Comparison of ENCODE assay signal across 16 cellular contexts in the genomic region with DNA sequence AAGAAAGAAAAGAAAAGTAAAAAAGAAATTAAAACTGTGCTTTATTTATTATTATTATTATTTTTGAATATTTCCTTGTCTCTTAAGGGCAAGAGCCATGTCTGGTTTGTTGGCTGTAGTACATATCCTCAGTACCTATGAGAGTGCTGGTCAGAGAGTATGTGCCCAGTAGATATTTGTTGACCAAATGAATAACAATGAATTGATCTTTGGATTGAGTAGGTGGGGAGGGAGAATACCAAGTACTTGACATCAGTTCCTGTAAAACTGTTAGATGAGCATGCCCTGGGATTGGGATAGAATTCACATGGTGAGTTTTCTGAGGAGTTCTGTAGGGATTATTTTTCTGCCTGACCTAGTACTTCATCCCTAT. TPM values are rescaled to one million over a fixed set of nuclear protein-coding genes. Genes with fewer than 3 reads are reported as not detected.
DNase-seq lines count a peak whose midpoint lies in the region; ATAC-seq, FAIRE-seq and TF ChIP-seq lines count a peak whose summit lies in the region.
"Had no signal": no experiment of that assay in that cellular context is flagged by ENCODE, and none has a peak within 500 bp of the region (broad histone marks: within the 10 kb centered on the region; RNA-seq: fewer than 3 reads in every experiment).

No MANE protein-coding gene starts in this region.

- H3K9me3 ChIP-seq in HepG2 (ENCODE audit: low read length), result no peaks in the 10 kb centered on the region

- no peak for TF ChIP-seq EP300 in HepG2 (IDR thresholded peaks at IDR 0.05; ENCODE audit: low read depth in 2 of 2, low read length in 2 of 2)
- TF ChIP-seq EP300 in HepG2 (CRISPR knock-in tag; IDR thresholded peaks at IDR 0.05; ENCODE audit: borderline replicate concordance), result no peak

- H3K36me3 ChIP-seq in HepG2 (replicated peaks in 1 of 2; ENCODE audit: control insufficient read depth in 1 of 2, insufficient read depth in 2 of 2, low read length in 2 of 2), result no peaks in the 10 kb centered on the region

- DNase-seq in activated CD8-positive, alpha-beta memory T cell treated with anti-CD3 and anti-CD28 coated beads, Interleukin-2, amount 10 ng/mL, durations not matched to agents 7 days and 5 days, result no peak
- DNase-seq in activated CD8-positive, alpha-beta memory T cell treated with anti-CD3 and anti-CD28 coated beads, Interleukin-2, amount 50 U/mL, for 48 hours, result no peak
- DNase-seq in activated B cell treated with CpG ODN at 0.5 μM for 24 hours (no peak), HepG2 (ENCODE audit: low spot score) (peak; percentile 76), omental fat pad (ENCODE audit: low spot score) (no peak), DMS79 treated with DMSO at 0.1 percent for 48 hours (lab: John Stamatoyannopoulos, UW) (no peak), CD1c-positive myeloid dendritic cell (ENCODE audit: extremely low spot score) (no peak)
- DNase-seq: activated CD4-positive, alpha-beta T cell treated with anti-CD3 and anti-CD28 coated beads for 1 hour; amniotic stem cell; DMS153; NCI-H187; NCI-H82 had no signal

- peaks cover 81% of the 10 kb centered on the region for H3K79me2 ChIP-seq in HepG2 (ENCODE audit: insufficient read depth, low read length)

- H3K9ac ChIP-seq in HepG2 (ENCODE audit: insufficient read depth, low read depth, low read length), result peak overlapping the region; percentile 64

- no peak overlapping the region for H2AFZ ChIP-seq in HepG2 (ENCODE audit: low read length)

- in situ Hi-C loops in HepG2 (cut with HindIII; ENCODE audit: extremely low pct_ligation_motif_present, low pct_unique_long_range_greater_than_20kb), result no loop called here

- H3K4me1 Mint-ChIP-seq in activated CD8-positive, alpha-beta memory T cell treated with anti-CD3 and anti-CD28 coated beads, Interleukin-2, amount 10 ng/mL, durations not matched to agents 7 days and 5 days, result peaks cover 77% of the 10 kb centered on the region
- peaks cover 88% of the 10 kb centered on the region for H3K4me1 Mint-ChIP-seq in activated B cell treated with CpG ODN at 0.5 μM for 24 hours
- H3K4me1 Mint-ChIP-seq in stimulated activated memory B cell treated with anti-CD40 and anti-IgM and Interleukin-4, amounts not matched to agents 10 μg/mL and 1 μg/mL and 100 μg/mL, for 72 hours, result peaks cover 85% of the 10 kb centered on the region

- BruUV-seq in HepG2 (replicated peaks; lab: Mats Ljungman, UMichigan), result no TSS peak

- FAIRE-seq in HepG2 (lab: Jason Lieb, UNC), result no peak
- FAIRE-seq: H54 had no signal

- peaks cover 63% of the 10 kb centered on the region for H3K4me1 ChIP-seq in HepG2 (ENCODE audit: insufficient read depth, low read length)

- H3K27me3 Mint-ChIP-seq in activated CD8-positive, alpha-beta memory T cell treated with anti-CD3 and anti-CD28 coated beads, Interleukin-2, amount 10 ng/mL, durations not matched to agents 7 days and 5 days, result no peaks in the 10 kb centered on the region
- no peaks in the 10 kb centered on the region for H3K27me3 Mint-ChIP-seq in activated B cell treated with CpG ODN at 0.5 μM for 24 hours
- no peaks in the 10 kb centered on the region for H3K27me3 Mint-ChIP-seq in stimulated activated memory B cell treated with anti-CD40 and anti-IgM and Interleukin-4, amounts not matched to agents 10 μg/mL and 1 μg/mL and 100 μg/mL, for 72 hours

- peak overlapping the region in 2 of 3 experiments; percentile 19 to 33; a peak in 2 of 6 replicates for H3K4me3 ChIP-seq in HepG2 (replicated peaks in 1 of 3; ENCODE audit: insufficient read depth in 1 of 3, low read depth in 2 of 3, low read length in 3 of 3)
- H3K4me3 ChIP-seq: SK-N-MC had no signal

- no peak for TF ChIP-seq RAD21 in HepG2 (CRISPR knock-in tag; IDR thresholded peaks at IDR 0.05)

- ATAC-seq in activated CD8-positive, alpha-beta memory T cell treated with anti-CD3 and anti-CD28 coated beads, Interleukin-2, amount 10 ng/mL, durations not matched to agents 7 days and 5 days, result no peak
- ATAC-seq in activated B cell treated with CpG ODN at 0.5 μM for 24 hours (ENCODE audit: low read depth), result no peak
- peak; percentile 76 for ATAC-seq in HepG2
- ATAC-seq in stimulated activated memory B cell treated with anti-CD40 and anti-IgM and Interleukin-4, amounts not matched to agents 10 μg/mL and 1 μg/mL and 100 μg/mL, for 72 hours, result no peak
- no peak for ATAC-seq in omental fat pad (ENCODE audit: low FRiP score)

- intact Hi-C loops in activated B cell treated with CpG ODN at 0.5 μM for 24 hours (cut with micrococcal nuclease), result loop anchor here (1.0 to 2.0 kb wide), 2 partner anchors 8 to 14 kb away; no protein-coding TSS in a partner anchor
- intact Hi-C loops in HepG2 (cut with micrococcal nuclease; ENCODE audit: unreplicated experiment), result loop anchor here (1.0 kb wide), 1 partner anchor 38 kb away; no protein-coding TSS in a partner anchor

- no peaks in the 10 kb centered on the region for H3K9me3 Mint-ChIP-seq in activated CD8-positive, alpha-beta memory T cell treated with anti-CD3 and anti-CD28 coated beads, Interleukin-2, amount 10 ng/mL, durations not matched to agents 7 days and 5 days (ENCODE audit: low read depth)
- H3K9me3 Mint-ChIP-seq in activated B cell treated with CpG ODN at 0.5 μM for 24 hours, result no peaks in the 10 kb centered on the region
- H3K9me3 Mint-ChIP-seq in stimulated activated memory B cell treated with anti-CD40 and anti-IgM and Interleukin-4, amounts not matched to agents 10 μg/mL and 1 μg/mL and 100 μg/mL, for 72 hours, result no peaks in the 10 kb centered on the region
- H3K9me3 Mint-ChIP-seq: mesothelial cell of epicardium had no signal

- H3K4me2 ChIP-seq in HepG2 (ENCODE audit: low read depth, low read length), result peak overlapping the region; percentile 75

- TF ChIP-seq CTCF in activated B cell treated with CpG ODN at 0.5 μM for 24 hours (IDR thresholded peaks at IDR 0.05), result no peak
- TF ChIP-seq CTCF in HepG2 (CRISPR knock-in tag; IDR thresholded peaks at IDR 0.05), result no peak
- no peak for TF ChIP-seq CTCF in omental fat pad (IDR thresholded peaks at IDR 0.05)

- H3K4me3 Mint-ChIP-seq in activated CD8-positive, alpha-beta memory T cell treated with anti-CD3 and anti-CD28 coated beads, Interleukin-2, amount 10 ng/mL, durations not matched to agents 7 days and 5 days, result no peak overlapping the region
- peak overlapping the region; percentile 12 for H3K4me3 Mint-ChIP-seq in activated B cell treated with CpG ODN at 0.5 μM for 24 hours
- no peak overlapping the region for H3K4me3 Mint-ChIP-seq in stimulated activated memory B cell treated with anti-CD40 and anti-IgM and Interleukin-4, amounts not matched to agents 10 μg/mL and 1 μg/mL and 100 μg/mL, for 72 hours
- H3K4me3 Mint-ChIP-seq: mesothelial cell of epicardium had no signal

- CTCF ChIA-PET in activated CD8-positive, alpha-beta memory T cell treated with anti-CD3 and anti-CD28 coated beads, Interleukin-2, amount 10 ng/mL, durations not matched to agents 7 days and 5 days (lab: Charles Lee), result interaction anchor here (1.2 to 8.8 kb wide), 3 partner anchors 12 to 206 kb away, joined by 3 to 90 read pairs (median 5); a partner anchor contains a TSS
- CTCF ChIA-PET in activated B cell treated with CpG ODN at 0.5 μM for 24 hours (lab: Charles Lee) (interaction anchor here (1.3 to 2.2 kb wide), 3 partner anchors 11 to 190 kb away, joined by 3 to 8 read pairs (median 8); a partner anchor contains a TSS), HepG2 (lab: Yijun Ruan, JAX; ENCODE audit: low intra/inter-chr PET ratio, low total read pairs) (no interaction called here)

- peaks cover 24% of the 10 kb centered on the region for H3K36me3 Mint-ChIP-seq in activated CD8-positive, alpha-beta memory T cell treated with anti-CD3 and anti-CD28 coated beads, Interleukin-2, amount 10 ng/mL, durations not matched to agents 7 days and 5 days
- H3K36me3 Mint-ChIP-seq in activated B cell treated with CpG ODN at 0.5 μM for 24 hours (ENCODE audit: low read depth), result no peaks in the 10 kb centered on the region
- H3K36me3 Mint-ChIP-seq in stimulated activated memory B cell treated with anti-CD40 and anti-IgM and Interleukin-4, amounts not matched to agents 10 μg/mL and 1 μg/mL and 100 μg/mL, for 72 hours, result no peaks in the 10 kb centered on the region

- no peaks in the 10 kb centered on the region; a peak in 1 of 5 replicates for H3K27me3 ChIP-seq in HepG2 (ENCODE audit: control insufficient read depth in 1 of 2, insufficient read depth in 2 of 2, low read length in 2 of 2)

- H3K27ac Mint-ChIP-seq in activated CD8-positive, alpha-beta memory T cell treated with anti-CD3 and anti-CD28 coated beads, Interleukin-2, amount 10 ng/mL, durations not matched to agents 7 days and 5 days, result peak overlapping the region; percentile 1
- no peak overlapping the region for H3K27ac Mint-ChIP-seq in activated B cell treated with CpG ODN at 0.5 μM for 24 hours
- H3K27ac Mint-ChIP-seq in stimulated activated memory B cell treated with anti-CD40 and anti-IgM and Interleukin-4, amounts not matched to agents 10 μg/mL and 1 μg/mL and 100 μg/mL, for 72 hours, result peak overlapping the region; percentile 74

- TF ChIP-seq POLR2A in HepG2 (IDR thresholded peaks at IDR 0.05; ENCODE audit: insufficient read depth in 1 of 2, low read depth in 2 of 2, low read length in 2 of 2), result no peak

- POLR2A ChIA-PET in activated B cell treated with CpG ODN at 0.5 μM for 24 hours (lab: Charles Lee), result interaction anchor here (1.1 to 8.1 kb wide), 4 partner anchors 12 to 25 kb away, joined by 3 to 81 read pairs (median 8); a partner anchor contains a TSS
- POLR2A ChIA-PET in HepG2 (lab: Yijun Ruan, JAX), result interaction anchor here (0.8 to 5.3 kb wide), 5 partner anchors 9 to 39 kb away, joined by 3 to 44 read pairs (median 10); a partner anchor contains a TSS

- H4K20me1 ChIP-seq in HepG2 (ENCODE audit: insufficient read depth, low read length), result no peaks in the 10 kb centered on the region

- peak overlapping the region; percentile 84 for H3K27ac ChIP-seq in HepG2 (ENCODE audit: extremely low read length, insufficient read depth, low read length)
- H3K27ac ChIP-seq: SK-N-MC had no signal

RNA-seq across cellular contexts. Expression of a gene that starts 11.4 kb away (rescaled TPM):
- total RNA-seq in activated CD8-positive, alpha-beta memory T cell treated with anti-CD3 and anti-CD28 coated beads, Interleukin-2, amount 10 ng/mL, durations not matched to agents 7 days and 5 days, result 100 to 1,000 TPM in 1 of 2 experiments, 10 to 100 TPM in 1; 83.5 to 104 TPM
- total RNA-seq in activated B cell treated with CpG ODN at 0.5 μM for 24 hours (37.3 and 38.4 TPM in 2 replicates), HepG2 (2016; rRNA removed; fragmentation: Illumina TruSeq; extraction: Trizol) (16.3 and 19.2 TPM in 2 replicates), omental fat pad (10 to 100 TPM; 42.2 to 71.0 (median 51.1) TPM)
- 4.1 and 5.8 TPM in 2 replicates for total RNA-seq in HepG2 (2016; cell fraction: cytosol; rRNA removed; fragmentation: Illumina TruSeq; extraction: Trizol; ENCODE audit: low read depth)
- total RNA-seq in HepG2 (2016; cell fraction: insoluble cytoplasmic fraction; rRNA removed; fragmentation: Illumina TruSeq; extraction: Trizol), result 10.3 and 20.0 TPM in 2 replicates
- 9.1 and 11.2 TPM in 2 replicates for total RNA-seq in HepG2 (2016; cell fraction: membrane; rRNA removed; fragmentation: Illumina TruSeq; extraction: Trizol)
- 32.4 and 32.5 TPM in 2 replicates for total RNA-seq in HepG2 (2016; cell fraction: nucleus; rRNA removed; fragmentation: Illumina TruSeq; extraction: Trizol)
- polyA plus RNA-seq in HepG2 (2011; rRNA removed), result 28.5 and 33.3 TPM in 2 replicates
- 25.0 and 31.9 TPM in 2 replicates for polyA plus RNA-seq in HepG2 (2011; cell fraction: cytosol; rRNA removed)
- 53.3 and 57.1 TPM in 2 replicates for polyA plus RNA-seq in HepG2 (2011; cell fraction: nucleus; rRNA removed)
- 41.4 and 42.4 TPM in 2 replicates for polyA plus RNA-seq in HepG2 (2012)
- 2.6 TPM in 2 replicates for polyA plus RNA-seq in HepG2 (2016; cell fraction: cytosol; fragmentation: Illumina TruSeq; extraction: Trizol; ENCODE audit: low read depth)
- 10.3 and 12.6 TPM in 2 replicates for polyA plus RNA-seq in HepG2 (2016; cell fraction: insoluble cytoplasmic fraction; fragmentation: Illumina TruSeq; extraction: Trizol; ENCODE audit: low read depth)
- 7.0 and 7.4 TPM in 2 replicates for polyA plus RNA-seq in HepG2 (2016; cell fraction: membrane; fragmentation: Illumina TruSeq; extraction: Trizol; ENCODE audit: low read depth)
- 37.7 and 37.8 TPM in 2 replicates for polyA plus RNA-seq in HepG2 (2016; cell fraction: nucleus; fragmentation: Illumina TruSeq; extraction: Trizol; ENCODE audit: insufficient read depth, low read depth)
- 46.4 and 107 TPM in 2 replicates for polyA minus RNA-seq in HepG2 (2011; rRNA and poly(A)+ RNA removed; ENCODE audit: low replicate concordance)
- polyA minus RNA-seq in HepG2 (2011; cell fraction: cytosol; rRNA and poly(A)+ RNA removed), result 35.8 and 57.5 TPM in 2 replicates
- polyA minus RNA-seq in HepG2 (2011; cell fraction: nucleus; rRNA and poly(A)+ RNA removed), result 43.4 and 64.5 TPM in 2 replicates

RNA-seq across cellular contexts. Expression of a gene that starts 26.1 kb away (rescaled TPM):
- total RNA-seq in activated CD8-positive, alpha-beta memory T cell treated with anti-CD3 and anti-CD28 coated beads, Interleukin-2, amount 10 ng/mL, durations not matched to agents 7 days and 5 days, result 100 to 1,000 TPM; 154 to 163 TPM
- total RNA-seq in activated B cell treated with CpG ODN at 0.5 μM for 24 hours (163 and 176 TPM in 2 replicates), HepG2 (2016; rRNA removed; fragmentation: Illumina TruSeq; extraction: Trizol) (7.7 TPM in 2 replicates), omental fat pad (10 to 100 TPM; 53.2 to 90.3 (median 67.8) TPM)
- total RNA-seq in HepG2 (2016; cell fraction: cytosol; rRNA removed; fragmentation: Illumina TruSeq; extraction: Trizol; ENCODE audit: low read depth), result 2.6 and 3.6 TPM in 2 replicates
- 5.8 and 6.8 TPM in 2 replicates for total RNA-seq in HepG2 (2016; cell fraction: insoluble cytoplasmic fraction; rRNA removed; fragmentation: Illumina TruSeq; extraction: Trizol)
- 5.8 and 7.4 TPM in 2 replicates for total RNA-seq in HepG2 (2016; cell fraction: membrane; rRNA removed; fragmentation: Illumina TruSeq; extraction: Trizol)
- total RNA-seq in HepG2 (2016; cell fraction: nucleus; rRNA removed; fragmentation: Illumina TruSeq; extraction: Trizol), result 5.9 and 6.2 TPM in 2 replicates
- 23.4 and 27.1 TPM in 2 replicates for polyA plus RNA-seq in HepG2 (2011; rRNA removed)
- 28.2 and 39.4 TPM in 2 replicates for polyA plus RNA-seq in HepG2 (2011; cell fraction: cytosol; rRNA removed)
- 16.2 and 18.8 TPM in 2 replicates for polyA plus RNA-seq in HepG2 (2011; cell fraction: nucleus; rRNA removed)
- polyA plus RNA-seq in HepG2 (2012), result 15.8 and 27.4 TPM in 2 replicates
- 9.6 and 10.7 TPM in 2 replicates for polyA plus RNA-seq in HepG2 (2016; cell fraction: cytosol; fragmentation: Illumina TruSeq; extraction: Trizol; ENCODE audit: low read depth)
- polyA plus RNA-seq in HepG2 (2016; cell fraction: insoluble cytoplasmic fraction; fragmentation: Illumina TruSeq; extraction: Trizol; ENCODE audit: low read depth), result 21.0 and 25.0 TPM in 2 replicates
- polyA plus RNA-seq in HepG2 (2016; cell fraction: membrane; fragmentation: Illumina TruSeq; extraction: Trizol; ENCODE audit: low read depth), result 18.5 and 19.3 TPM in 2 replicates
- 22.3 and 26.4 TPM in 2 replicates for polyA plus RNA-seq in HepG2 (2016; cell fraction: nucleus; fragmentation: Illumina TruSeq; extraction: Trizol; ENCODE audit: insufficient read depth, low read depth)
- 83.5 and 114 TPM in 2 replicates for polyA minus RNA-seq in HepG2 (2011; rRNA and poly(A)+ RNA removed; ENCODE audit: low replicate concordance)
- polyA minus RNA-seq in HepG2 (2011; cell fraction: cytosol; rRNA and poly(A)+ RNA removed), result 21.8 and 27.6 TPM in 2 replicates
- 11.5 and 17.4 TPM in 2 replicates for polyA minus RNA-seq in HepG2 (2011; cell fraction: nucleus; rRNA and poly(A)+ RNA removed)

RNA-seq across cellular contexts. Expression of a gene that starts 58.5 kb away (rescaled TPM):
- total RNA-seq in activated CD8-positive, alpha-beta memory T cell treated with anti-CD3 and anti-CD28 coated beads, Interleukin-2, amount 10 ng/mL, durations not matched to agents 7 days and 5 days, result 10 to 100 TPM; 22.7 to 23.5 TPM
- 19.7 and 25.0 TPM in 2 replicates for total RNA-seq in activated B cell treated with CpG ODN at 0.5 μM for 24 hours
- total RNA-seq in HepG2 (2016; rRNA removed; fragmentation: Illumina TruSeq; extraction: Trizol), result 16.8 and 21.5 TPM in 2 replicates
- 20.3 and 25.5 TPM in 2 replicates for total RNA-seq in HepG2 (2016; cell fraction: cytosol; rRNA removed; fragmentation: Illumina TruSeq; extraction: Trizol; ENCODE audit: low read depth)
- total RNA-seq in HepG2 (2016; cell fraction: insoluble cytoplasmic fraction; rRNA removed; fragmentation: Illumina TruSeq; extraction: Trizol), result 17.1 and 19.6 TPM in 2 replicates
- total RNA-seq in HepG2 (2016; cell fraction: membrane; rRNA removed; fragmentation: Illumina TruSeq; extraction: Trizol), result 36.5 and 42.1 TPM in 2 replicates
- 16.9 and 22.3 TPM in 2 replicates for total RNA-seq in HepG2 (2016; cell fraction: nucleus; rRNA removed; fragmentation: Illumina TruSeq; extraction: Trizol)
- 46.8 and 47.8 TPM in 2 replicates for polyA plus RNA-seq in HepG2 (2011; rRNA removed)
- polyA plus RNA-seq in HepG2 (2011; cell fraction: cytosol; rRNA removed), result 34.6 and 41.7 TPM in 2 replicates
- polyA plus RNA-seq in HepG2 (2011; cell fraction: nucleus; rRNA removed), result 70.5 and 72.6 TPM in 2 replicates
- 17.5 and 20.8 TPM in 2 replicates for polyA plus RNA-seq in HepG2 (2012)
- 42.7 and 51.8 TPM in 2 replicates for polyA plus RNA-seq in HepG2 (2016; cell fraction: cytosol; fragmentation: Illumina TruSeq; extraction: Trizol; ENCODE audit: low read depth)
- polyA plus RNA-seq in HepG2 (2016; cell fraction: insoluble cytoplasmic fraction; fragmentation: Illumina TruSeq; extraction: Trizol; ENCODE audit: low read depth), result 29.8 and 30.5 TPM in 2 replicates
- 58.5 and 61.9 TPM in 2 replicates for polyA plus RNA-seq in HepG2 (2016; cell fraction: membrane; fragmentation: Illumina TruSeq; extraction: Trizol; ENCODE audit: low read depth)
- 62.7 and 64.3 TPM in 2 replicates for polyA plus RNA-seq in HepG2 (2016; cell fraction: nucleus; fragmentation: Illumina TruSeq; extraction: Trizol; ENCODE audit: insufficient read depth, low read depth)
- 72.3 and 77.1 TPM in 2 replicates for polyA minus RNA-seq in HepG2 (2011; rRNA and poly(A)+ RNA removed; ENCODE audit: low replicate concordance)
- polyA minus RNA-seq in HepG2 (2011; cell fraction: cytosol; rRNA and poly(A)+ RNA removed), result 15.6 and 19.4 TPM in 2 replicates
- polyA minus RNA-seq in HepG2 (2011; cell fraction: nucleus; rRNA and poly(A)+ RNA removed), result 9.1 and 11.2 TPM in 2 replicates
- 10 to 100 TPM in 2 of 4 donors, 1 to 10 TPM in 2; 6.2 to 12.3 (median 10.2) TPM for total RNA-seq in omental fat pad
